In the genomic region with DNA sequence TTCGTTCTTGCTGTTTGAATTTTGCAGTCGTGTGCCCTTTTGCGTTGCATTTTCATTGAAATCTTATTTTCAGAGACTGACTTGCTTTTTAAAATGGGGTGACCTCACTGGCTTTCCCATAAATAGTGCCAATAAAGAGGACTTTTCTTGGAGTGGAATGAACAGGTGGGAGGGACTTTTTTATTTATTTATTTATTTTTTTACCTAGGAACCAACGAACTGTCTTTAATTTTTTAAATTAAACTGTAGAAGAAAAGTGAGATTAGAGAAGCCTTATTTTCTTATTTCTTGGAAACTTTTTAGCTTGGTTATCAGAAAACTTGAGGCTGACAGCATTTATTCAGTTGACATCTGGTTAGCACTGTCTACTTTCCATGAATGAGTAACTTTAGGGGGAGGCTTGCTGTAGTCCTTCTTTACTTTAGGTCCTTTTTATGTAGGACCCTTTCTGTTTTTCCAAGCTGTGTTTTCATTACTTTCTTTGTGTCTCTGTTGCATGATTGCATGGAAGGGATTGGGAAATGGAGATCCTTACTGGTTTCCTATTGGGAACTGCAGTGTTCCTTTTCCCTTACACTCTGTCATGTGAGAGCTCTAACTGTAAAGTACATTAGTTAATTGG, we compare ENCODE assay signal across 8 cellular contexts. TPM values are rescaled to one million over a fixed set of nuclear protein-coding genes. Genes with fewer than 3 reads are reported as not detected.
A peak's percentile ranks its signal among the peaks of the same experiment; 100 is the strongest.
DNase-seq lines count a peak whose midpoint lies in the region; ATAC-seq and TF ChIP-seq lines count a peak whose summit lies in the region.

No MANE protein-coding gene starts in this region.

- H3K4me1 ChIP-seq in CD8-positive, alpha-beta memory T cell (ENCODE audit: insufficient read depth, low read length): peaks cover 35% of the 10 kb centered on the region
- H3K4me1 ChIP-seq in endocrine pancreas (ENCODE audit: control insufficient read depth, insufficient read depth, low read length) (peaks cover 27% of the 10 kb centered on the region), neutrophil (ENCODE audit: control insufficient read depth in 1 of 2, insufficient read depth in 1 of 2, low read depth in 1 of 2, low read length in 1 of 2) (peaks cover 12 to 18% of the 10 kb centered on the region in 2 experiments)

- H3K4me3 ChIP-seq in CD8-positive, alpha-beta memory T cell (ENCODE audit: low read length): peak overlapping the region; percentile 94
- H3K4me3 ChIP-seq in endocrine pancreas (ENCODE audit: control insufficient read depth, insufficient read depth, low read length) (peak overlapping the region; percentile 92), neutrophil (ENCODE audit: low read depth in 1 of 2, low read length in 1 of 2) (peak overlapping the region; percentile 73 to 75)

- H3K27me3 Mint-ChIP-seq in CD8-positive, alpha-beta memory T cell: no peaks in the 10 kb centered on the region

- H3K4me1 Mint-ChIP-seq in CD8-positive, alpha-beta memory T cell: peaks cover 47 to 63% (median 61%) of the 10 kb centered on the region in 3 donors

- peak overlapping the region; percentile 90 to 100 (median 98) for H3K4me3 Mint-ChIP-seq in CD8-positive, alpha-beta memory T cell

- no peak for TF ChIP-seq CTCF in neutrophil (IDR thresholded peaks at IDR 0.05)

- peaks cover 0 to 6% (median 0%) of the 10 kb centered on the region in 3 donors for H3K36me3 Mint-ChIP-seq in CD8-positive, alpha-beta memory T cell

- H3K9me3 ChIP-seq in CD8-positive, alpha-beta memory T cell (ENCODE audit: low read length): no peaks in the 10 kb centered on the region
- H3K9me3 ChIP-seq in endocrine pancreas (ENCODE audit: control insufficient read depth, low read length): no peaks in the 10 kb centered on the region
- no peaks in the 10 kb centered on the region for H3K9me3 ChIP-seq in neutrophil

- H3K9ac ChIP-seq in endocrine pancreas (ENCODE audit: control insufficient read depth, insufficient read depth, low read length): peak overlapping the region; percentile 75

- H3K27ac ChIP-seq in CD8-positive, alpha-beta memory T cell (ENCODE audit: low read depth, low read length): no peak overlapping the region
- no peak overlapping the region for H3K27ac ChIP-seq in neutrophil

- ATAC-seq in GM19035 (IDR thresholded peaks at IDR 0.05; ENCODE audit: unreplicated experiment): no peak

- H3K27ac Mint-ChIP-seq in CD8-positive, alpha-beta memory T cell: peak overlapping the region; percentile 58 to 99 (median 95)

- H3K27me3 ChIP-seq in CD8-positive, alpha-beta memory T cell (ENCODE audit: insufficient read depth, low read length, poor library complexity, severe bottlenecking): no peaks in the 10 kb centered on the region
- H3K27me3 ChIP-seq in endocrine pancreas (ENCODE audit: control insufficient read depth, insufficient read depth, low read length) (no peaks in the 10 kb centered on the region), neutrophil (peaks cover 36% of the 10 kb centered on the region)

- no peak for DNase-seq in CD8-positive, alpha-beta memory T cell
- peak; percentile 22 for DNase-seq in NCI-H69 (lab: John Stamatoyannopoulos, UW)
- DNase-seq in stimulated activated naive CD4-positive, alpha-beta T cell (lab: John Stamatoyannopoulos, UW): no peak
- no peak for DNase-seq in activated gamma-delta T cell (lab: John Stamatoyannopoulos, UW)
- no peak for DNase-seq in NCI-H1694 treated with DMSO at 0.1 percent for 48 hours (lab: John Stamatoyannopoulos, UW)

- CTCF ChIA-PET in CD8-positive, alpha-beta memory T cell (lab: Charles Lee): no interaction called here

- POLR2A ChIA-PET in CD8-positive, alpha-beta memory T cell (lab: Charles Lee): interaction anchor here (0.7 to 1.3 kb wide), 3 partner anchors 21 to 372 kb away, joined by 3 read pairs; a partner anchor contains a TSS

- H3K36me3 ChIP-seq in CD8-positive, alpha-beta memory T cell (ENCODE audit: insufficient read depth, low read length): no peaks in the 10 kb centered on the region
- H3K36me3 ChIP-seq in endocrine pancreas (ENCODE audit: control insufficient read depth, insufficient read depth, low read length) (no peaks in the 10 kb centered on the region), neutrophil (no peaks in the 10 kb centered on the region)

- peaks cover 0 to 2% (median 0%) of the 10 kb centered on the region in 5 donors for H3K9me3 Mint-ChIP-seq in CD8-positive, alpha-beta memory T cell

RNA-seq across cellular contexts. Expression of a gene that starts 1.7 kb away (rescaled TPM):
- total RNA-seq in CD8-positive, alpha-beta memory T cell: 10 to 100 TPM; 29.6 to 31.8 TPM
- 43.3 TPM for polyA plus RNA-seq in CD8-positive, alpha-beta memory T cell
